Comparison of ENCODE assay signal across 2 cellular contexts in the genomic region with DNA sequence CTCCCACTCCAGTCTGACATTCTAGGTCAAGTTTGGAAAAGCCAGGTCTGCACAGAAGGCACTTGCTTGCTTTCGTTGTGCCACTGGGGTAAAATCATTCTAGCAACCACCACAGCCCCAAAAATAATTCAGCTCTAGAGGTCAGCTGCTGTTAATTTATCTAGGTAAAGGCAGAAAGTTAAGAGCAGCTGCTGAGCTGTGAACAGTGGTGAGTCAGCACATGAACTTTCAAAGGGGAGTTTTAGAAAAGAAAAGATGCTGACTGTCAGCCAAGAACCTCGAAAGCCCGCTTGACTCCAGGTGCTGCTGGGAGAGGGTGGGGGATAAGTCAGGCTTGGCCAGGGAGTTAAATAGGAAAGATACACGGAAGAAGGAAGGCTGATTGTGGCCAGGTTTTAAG.
TF ChIP-seq lines count a peak whose summit lies in the region.

No MANE protein-coding gene starts in this region.

TF ChIP-seq in GM12878, 131 proteins besides CTCF, POLR2A, EP300 and RAD21 (continues in another document):
- TF ChIP-seq IRF5 (IDR thresholded peaks at IDR 0.05; ENCODE audit: borderline replicate concordance), result no peak
- TF ChIP-seq MEF2B (IDR thresholded peaks at IDR 0.05; ENCODE audit: partially characterized antibody, poor library complexity, severe bottlenecking), result peak; percentile 65
- TF ChIP-seq, protein P1, sequence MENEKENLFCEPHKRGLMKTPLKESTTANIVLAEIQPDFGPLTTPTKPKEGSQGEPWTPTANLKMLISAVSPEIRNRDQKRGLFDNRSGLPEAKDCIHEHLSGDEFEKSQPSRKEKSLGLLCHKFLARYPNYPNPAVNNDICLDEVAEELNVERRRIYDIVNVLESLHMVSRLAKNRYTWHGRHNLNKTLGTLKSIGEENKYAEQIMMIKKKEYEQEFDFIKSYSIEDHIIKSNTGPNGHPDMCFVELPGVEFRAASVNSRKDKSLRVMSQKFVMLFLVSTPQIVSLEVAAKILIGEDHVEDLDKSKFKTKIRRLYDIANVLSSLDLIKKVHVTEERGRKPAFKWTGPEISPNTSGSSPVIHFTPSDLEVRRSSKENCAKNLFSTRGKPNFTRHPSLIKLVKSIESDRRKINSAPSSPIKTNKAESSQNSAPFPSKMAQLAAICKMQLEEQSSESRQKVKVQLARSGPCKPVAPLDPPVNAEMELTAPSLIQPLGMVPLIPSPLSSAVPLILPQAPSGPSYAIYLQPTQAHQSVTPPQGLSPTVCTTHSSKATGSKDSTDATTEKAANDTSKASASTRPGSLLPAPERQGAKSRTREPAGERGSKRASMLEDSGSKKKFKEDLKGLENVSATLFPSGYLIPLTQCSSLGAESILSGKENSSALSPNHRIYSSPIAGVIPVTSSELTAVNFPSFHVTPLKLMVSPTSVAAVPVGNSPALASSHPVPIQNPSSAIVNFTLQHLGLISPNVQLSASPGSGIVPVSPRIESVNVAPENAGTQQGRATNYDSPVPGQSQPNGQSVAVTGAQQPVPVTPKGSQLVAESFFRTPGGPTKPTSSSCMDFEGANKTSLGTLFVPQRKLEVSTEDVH (IDR thresholded peaks at IDR 0.05; ENCODE audit: low read depth, partially characterized antibody), result no peak
- TF ChIP-seq NFIC (IDR thresholded peaks at IDR 0.05; ENCODE audit: low read depth, low read length), result no peak
- peak; percentile 59 for TF ChIP-seq NBN (IDR thresholded peaks at IDR 0.05)
- TF ChIP-seq ZBTB11 (CRISPR knock-in tag; IDR thresholded peaks at IDR 0.05), result no peak
- peak; percentile 41; the same call in 1 of the 2 replicates for TF ChIP-seq ATF7 (IDR thresholded peaks at IDR 0.05; ENCODE audit: low read depth)
- TF ChIP-seq HDAC6 (IDR thresholded peaks at IDR 0.05; ENCODE audit: unreplicated experiment), result no peak
- no peak for TF ChIP-seq NRF1 (conservative IDR thresholded peaks at IDR 0.05; ENCODE audit: low read depth, low read length)
- no peak for TF ChIP-seq RB1 (IDR thresholded peaks at IDR 0.05; ENCODE audit: borderline replicate concordance)
- TF ChIP-seq NR2C2 (IDR thresholded peaks at IDR 0.05; ENCODE audit: borderline replicate concordance, control insufficient read depth, insufficient read length, low read depth), result no peak
- no peak for TF ChIP-seq TAF1 (IDR thresholded peaks at IDR 0.05; ENCODE audit: borderline replicate concordance, low read depth, low read length)
- TF ChIP-seq BACH1 (IDR thresholded peaks at IDR 0.05; ENCODE audit: borderline replicate concordance), result peak; percentile 98; the same call in 1 of the 2 replicates
- no peak for TF ChIP-seq SIX5 (IDR thresholded peaks at IDR 0.05; ENCODE audit: low read depth, low read length, severe bottlenecking)

TF ChIP-seq in WTC11, 78 proteins besides CTCF, POLR2A, EP300 and RAD21:
- TF ChIP-seq ELF4 (CRISPR knock-in tag; IDR thresholded peaks at IDR 0.05; ENCODE audit: low read depth) (no peak), MYBL2 (CRISPR knock-in tag; IDR thresholded peaks at IDR 0.05) (no peak), STAT6 (CRISPR knock-in tag; conservative IDR thresholded peaks at IDR 0.05; ENCODE audit: low read depth) (no peak), ZNF138 (CRISPR knock-in tag; conservative IDR thresholded peaks at IDR 0.05) (no peak), ESRRA (CRISPR knock-in tag; IDR thresholded peaks at IDR 0.05; ENCODE audit: borderline replicate concordance) (no peak), CREB1 (CRISPR knock-in tag; IDR thresholded peaks at IDR 0.05) (no peak), ATF1 (CRISPR knock-in tag; IDR thresholded peaks at IDR 0.05) (no peak), NR1H2 (CRISPR knock-in tag; IDR thresholded peaks at IDR 0.05) (no peak), USF2 (CRISPR knock-in tag; IDR thresholded peaks at IDR 0.05) (no peak), ZNF232 (CRISPR knock-in tag; IDR thresholded peaks at IDR 0.05) (no peak), CREM (CRISPR knock-in tag; IDR thresholded peaks at IDR 0.05) (no peak), ZNF121 (CRISPR knock-in tag; IDR thresholded peaks at IDR 0.05) (no peak), JUN (CRISPR knock-in tag; IDR thresholded peaks at IDR 0.05) (no peak), IRF2 (CRISPR knock-in tag; IDR thresholded peaks at IDR 0.05; ENCODE audit: borderline replicate concordance, low read depth) (no peak), USF1 (CRISPR knock-in tag; IDR thresholded peaks at IDR 0.05) (no peak)
- TF ChIP-seq, protein P2, sequence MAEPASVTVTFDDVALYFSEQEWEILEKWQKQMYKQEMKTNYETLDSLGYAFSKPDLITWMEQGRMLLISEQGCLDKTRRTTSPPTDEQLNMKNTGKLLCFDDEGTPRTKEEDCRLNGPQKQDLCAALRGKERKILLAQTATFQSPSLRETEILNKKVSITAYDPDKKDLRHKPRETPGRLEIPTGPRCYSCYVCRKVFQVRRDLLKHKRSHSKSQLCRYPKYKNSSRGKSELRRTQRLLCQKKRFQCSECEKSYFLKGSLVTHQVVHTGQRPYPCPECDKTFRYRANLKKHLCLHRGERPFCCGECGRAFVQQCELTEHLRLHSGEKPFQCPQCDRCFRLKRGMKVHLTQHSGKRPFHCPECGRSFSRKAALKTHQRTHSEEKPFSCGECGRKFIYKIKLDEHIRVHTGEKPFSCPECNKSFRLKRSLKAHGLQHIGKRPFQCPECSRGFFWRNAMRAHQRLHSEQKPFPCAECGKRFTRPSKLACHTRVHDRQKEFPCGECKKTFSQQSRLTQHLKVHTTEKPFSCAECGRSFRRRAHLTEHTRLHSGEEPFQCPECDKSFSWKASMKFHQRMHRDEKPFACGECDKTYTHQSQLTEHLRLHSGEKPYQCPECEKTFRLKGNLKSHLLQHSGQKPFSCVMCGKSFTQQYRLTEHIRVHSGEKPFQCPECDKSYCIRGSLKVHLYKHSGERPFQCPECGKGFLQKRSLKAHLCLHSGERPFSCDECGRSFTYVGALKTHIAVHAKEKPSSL (CRISPR knock-in tag; conservative IDR thresholded peaks at IDR 0.05), result no peak
- TF ChIP-seq, protein P3, sequence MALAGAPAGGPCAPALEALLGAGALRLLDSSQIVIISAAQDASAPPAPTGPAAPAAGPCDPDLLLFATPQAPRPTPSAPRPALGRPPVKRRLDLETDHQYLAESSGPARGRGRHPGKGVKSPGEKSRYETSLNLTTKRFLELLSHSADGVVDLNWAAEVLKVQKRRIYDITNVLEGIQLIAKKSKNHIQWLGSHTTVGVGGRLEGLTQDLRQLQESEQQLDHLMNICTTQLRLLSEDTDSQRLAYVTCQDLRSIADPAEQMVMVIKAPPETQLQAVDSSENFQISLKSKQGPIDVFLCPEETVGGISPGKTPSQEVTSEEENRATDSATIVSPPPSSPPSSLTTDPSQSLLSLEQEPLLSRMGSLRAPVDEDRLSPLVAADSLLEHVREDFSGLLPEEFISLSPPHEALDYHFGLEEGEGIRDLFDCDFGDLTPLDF (CRISPR knock-in tag; IDR thresholded peaks at IDR 0.05), result no peak
- TF ChIP-seq, protein P4, sequence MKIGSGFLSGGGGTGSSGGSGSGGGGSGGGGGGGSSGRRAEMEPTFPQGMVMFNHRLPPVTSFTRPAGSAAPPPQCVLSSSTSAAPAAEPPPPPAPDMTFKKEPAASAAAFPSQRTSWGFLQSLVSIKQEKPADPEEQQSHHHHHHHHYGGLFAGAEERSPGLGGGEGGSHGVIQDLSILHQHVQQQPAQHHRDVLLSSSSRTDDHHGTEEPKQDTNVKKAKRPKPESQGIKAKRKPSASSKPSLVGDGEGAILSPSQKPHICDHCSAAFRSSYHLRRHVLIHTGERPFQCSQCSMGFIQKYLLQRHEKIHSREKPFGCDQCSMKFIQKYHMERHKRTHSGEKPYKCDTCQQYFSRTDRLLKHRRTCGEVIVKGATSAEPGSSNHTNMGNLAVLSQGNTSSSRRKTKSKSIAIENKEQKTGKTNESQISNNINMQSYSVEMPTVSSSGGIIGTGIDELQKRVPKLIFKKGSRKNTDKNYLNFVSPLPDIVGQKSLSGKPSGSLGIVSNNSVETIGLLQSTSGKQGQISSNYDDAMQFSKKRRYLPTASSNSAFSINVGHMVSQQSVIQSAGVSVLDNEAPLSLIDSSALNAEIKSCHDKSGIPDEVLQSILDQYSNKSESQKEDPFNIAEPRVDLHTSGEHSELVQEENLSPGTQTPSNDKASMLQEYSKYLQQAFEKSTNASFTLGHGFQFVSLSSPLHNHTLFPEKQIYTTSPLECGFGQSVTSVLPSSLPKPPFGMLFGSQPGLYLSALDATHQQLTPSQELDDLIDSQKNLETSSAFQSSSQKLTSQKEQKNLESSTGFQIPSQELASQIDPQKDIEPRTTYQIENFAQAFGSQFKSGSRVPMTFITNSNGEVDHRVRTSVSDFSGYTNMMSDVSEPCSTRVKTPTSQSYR (CRISPR knock-in tag; IDR thresholded peaks at IDR 0.05), result no peak
TF ChIP-seq in WTC11: peak in this region for 0.
